In the genomic region with DNA sequence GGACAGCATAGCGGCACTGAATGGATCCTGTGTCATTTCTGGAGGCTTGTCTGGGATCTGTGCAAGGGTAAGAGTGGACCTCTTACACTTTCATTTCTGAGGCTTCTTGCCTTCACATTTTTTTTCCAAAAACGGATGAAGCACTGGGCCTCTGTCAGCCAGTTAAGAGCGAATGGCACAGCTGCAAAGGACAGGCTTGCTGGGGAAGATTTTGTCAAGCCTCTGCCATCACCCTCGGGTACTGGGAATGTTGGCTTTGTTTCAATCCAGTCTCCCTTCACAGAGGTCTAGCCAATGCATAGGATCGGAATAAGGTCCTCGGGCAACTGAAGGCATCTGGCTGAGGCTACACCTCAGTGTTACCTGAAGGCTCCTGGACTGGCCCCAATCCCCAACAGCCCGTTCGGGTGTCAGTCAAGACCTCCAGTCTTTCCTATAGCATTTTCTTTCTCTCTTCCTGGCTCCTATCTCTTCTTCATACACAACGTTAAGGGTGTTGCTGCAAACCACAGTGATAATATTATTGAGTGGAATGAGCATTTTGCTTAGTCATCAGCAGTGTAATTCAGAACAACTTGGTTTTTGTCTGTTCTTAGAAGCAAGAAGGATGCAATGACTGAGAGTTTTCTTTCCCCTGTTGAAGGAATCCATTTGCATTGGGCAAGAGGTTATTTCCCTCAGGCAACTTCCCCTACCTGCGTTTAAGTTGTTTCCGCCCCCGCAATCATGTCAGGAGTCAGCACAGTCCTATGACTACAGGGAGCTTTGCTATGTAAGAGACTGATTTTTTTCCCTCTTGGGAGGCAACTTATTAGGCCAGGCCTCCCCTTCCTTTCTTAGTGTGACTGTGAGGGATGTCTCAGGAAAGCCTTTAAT, we compare ENCODE assay signal across 8 cellular contexts. TPM values are rescaled to one million over a fixed set of nuclear protein-coding genes. Genes with fewer than 3 reads are reported as not detected.
DNase-seq lines count a peak whose midpoint lies in the region; ATAC-seq, FAIRE-seq and TF ChIP-seq lines count a peak whose summit lies in the region.

No MANE protein-coding gene starts in this region.

- peak; percentile 53 for ATAC-seq in GM18519 (IDR thresholded peaks at IDR 0.05; ENCODE audit: low FRiP score, unreplicated experiment)
- ATAC-seq in HG02798 (IDR thresholded peaks at IDR 0.05; ENCODE audit: poor library complexity, unreplicated experiment) = peak; percentile 80

- no peak for TF ChIP-seq CTCF in BE2C (IDR thresholded peaks at IDR 0.05; ENCODE audit: low read depth, low read length)

- H3K4me3 ChIP-seq in BE2C (ENCODE audit: low read depth, low read length) = no peak overlapping the region

- H3K4me1 ChIP-seq in BE2C = no peaks in the 10 kb centered on the region

- no peaks in the 10 kb centered on the region for H3K27me3 Mint-ChIP-seq in dendritic cell treated with granulocyte-macrophage colony-stimulating factor and Interleukin-4, amounts not matched to agents 40 ng/mL and 50 ng/mL, for 4 days

- DNase-seq in SKM-1 treated with dmso at 0.1 percent for 144 hours (lab: John Stamatoyannopoulos, UW; ENCODE audit: unreplicated experiment) (peak; percentile 69), BE2C (no peak), NCI-H526 (lab: John Stamatoyannopoulos, UW) (no peak), RCC 7860 (ENCODE audit: low spot score) (no peak)
- peak; percentile 56 to 63 for DNase-seq in stimulated activated CD4-positive, alpha-beta T cell treated with anti-CD3 and anti-CD28 coated beads, Interleukin-12 subunit alpha, Interleukin-12 subunit beta, amount 100 ng/mL, for 24 hours (ENCODE audit: low read depth in 2 of 2)

- intact Hi-C loops in dendritic cell treated with granulocyte-macrophage colony-stimulating factor and Interleukin-4, amounts not matched to agents 40 ng/mL and 50 ng/mL, for 4 days (cut with micrococcal nuclease) = loop anchor here (5.0 kb wide), 1 partner anchor 38 kb away; no protein-coding TSS in a partner anchor

- no peaks in the 10 kb centered on the region for H3K9me3 ChIP-seq in BE2C

- FAIRE-seq in RCC 7860 (lab: Jason Lieb, UNC) = no peak

- H3K36me3 ChIP-seq in BE2C = peaks cover 33% of the 10 kb centered on the region

- peaks cover 62% of the 10 kb centered on the region for H3K36me3 Mint-ChIP-seq in dendritic cell treated with granulocyte-macrophage colony-stimulating factor and Interleukin-4, amounts not matched to agents 40 ng/mL and 50 ng/mL, for 4 days (ENCODE audit: low read depth)

- H3K4me1 Mint-ChIP-seq in dendritic cell treated with granulocyte-macrophage colony-stimulating factor and Interleukin-4, amounts not matched to agents 40 ng/mL and 50 ng/mL, for 4 days (ENCODE audit: low read depth) = peaks cover 43% of the 10 kb centered on the region

- no peak overlapping the region for H3K4me3 Mint-ChIP-seq in dendritic cell treated with granulocyte-macrophage colony-stimulating factor and Interleukin-4, amounts not matched to agents 40 ng/mL and 50 ng/mL, for 4 days

- H3K27me3 ChIP-seq in BE2C = no peaks in the 10 kb centered on the region

- H3K9me3 Mint-ChIP-seq in dendritic cell treated with granulocyte-macrophage colony-stimulating factor and Interleukin-4, amounts not matched to agents 40 ng/mL and 50 ng/mL, for 4 days = peaks cover 20% of the 10 kb centered on the region

- peak overlapping the region; percentile 73 for H3K27ac Mint-ChIP-seq in dendritic cell treated with granulocyte-macrophage colony-stimulating factor and Interleukin-4, amounts not matched to agents 40 ng/mL and 50 ng/mL, for 4 days

RNA-seq across cellular contexts. Expression of a gene that starts 22.8 kb away (rescaled TPM):
- polyA plus RNA-seq in BE2C (2012; ENCODE audit: insufficient read depth, insufficient read length, low read depth) = 7.2 TPM

RNA-seq across cellular contexts. Expression of a gene that starts 23.2 kb away (rescaled TPM):
- 21.8 TPM for polyA plus RNA-seq in BE2C (2012; ENCODE audit: insufficient read depth, insufficient read length, low read depth)

Comparison
In these comparisons a context has a peak if more than half of its experiments do, and no peak if none do; other contexts are left out.
1. DNase-seq: peak in SKM-1 treated with dmso at 0.1 percent for 144 hours (single experiment) and stimulated activated CD4-positive, alpha-beta T cell treated with anti-CD3 and anti-CD28 coated beads, Interleukin-12 subunit alpha, Interleukin-12 subunit beta, amount 100 ng/mL, for 24 hours (2 of 2); none in BE2C (single experiment), NCI-H526 (0 of 2) and RCC 7860 (single experiment).